1 cellular context compared by ENCODE assay signal in genomic region chr12:106994579-106995220, GRCh38.
TF ChIP-seq lines count a peak whose summit lies in the region.

No MANE protein-coding gene starts in this region.

TF ChIP-seq in K562, 482 proteins besides CTCF, POLR2A, EP300 and RAD21:
- TF ChIP-seq POLR2G (IDR thresholded peaks at IDR 0.05; ENCODE audit: low read depth, low read length): no peak
- TF ChIP-seq DIDO1 (tag; IDR thresholded peaks at IDR 0.05; ENCODE audit: low read depth): no peak
- no peak for TF ChIP-seq RHOXF2B (CRISPR knock-in tag; conservative IDR thresholded peaks at IDR 0.05)
- TF ChIP-seq ID3 (CRISPR knock-in tag; IDR thresholded peaks at IDR 0.05): no peak
- TF ChIP-seq ID3 (tag; IDR thresholded peaks at IDR 0.05): no peak
- TF ChIP-seq SETDB1 (IDR thresholded peaks at IDR 0.05; ENCODE audit: low read length): no peak
- TF ChIP-seq SREBF2 (CRISPR knock-in tag; IDR thresholded peaks at IDR 0.05): no peak
- TF ChIP-seq HCFC1 (IDR thresholded peaks at IDR 0.05; ENCODE audit: low read depth, low read length): no peak
- TF ChIP-seq POLR3A (IDR thresholded peaks at IDR 0.05; ENCODE audit: borderline replicate concordance, extremely low read depth, insufficient read depth, insufficient read length): no peak
- TF ChIP-seq ZNF41 (CRISPR knock-in tag; conservative IDR thresholded peaks at IDR 0.05): no peak
- TF ChIP-seq ZMIZ1 (IDR thresholded peaks at IDR 0.05; ENCODE audit: low read depth in 2 of 2, low read length in 2 of 2): no peak
- no peak for TF ChIP-seq CXXC5 (CRISPR knock-in tag; IDR thresholded peaks at IDR 0.05)
- TF ChIP-seq TEAD2 (tag; IDR thresholded peaks at IDR 0.05): no peak
- no peak for TF ChIP-seq RBFOX2 (IDR thresholded peaks at IDR 0.05; ENCODE audit: low read depth, low read length)
- no peak for TF ChIP-seq ELF1 (tag; IDR thresholded peaks at IDR 0.05)
- TF ChIP-seq ZNF324 (CRISPR knock-in tag; IDR thresholded peaks at IDR 0.05): no peak
